In the genomic region with DNA sequence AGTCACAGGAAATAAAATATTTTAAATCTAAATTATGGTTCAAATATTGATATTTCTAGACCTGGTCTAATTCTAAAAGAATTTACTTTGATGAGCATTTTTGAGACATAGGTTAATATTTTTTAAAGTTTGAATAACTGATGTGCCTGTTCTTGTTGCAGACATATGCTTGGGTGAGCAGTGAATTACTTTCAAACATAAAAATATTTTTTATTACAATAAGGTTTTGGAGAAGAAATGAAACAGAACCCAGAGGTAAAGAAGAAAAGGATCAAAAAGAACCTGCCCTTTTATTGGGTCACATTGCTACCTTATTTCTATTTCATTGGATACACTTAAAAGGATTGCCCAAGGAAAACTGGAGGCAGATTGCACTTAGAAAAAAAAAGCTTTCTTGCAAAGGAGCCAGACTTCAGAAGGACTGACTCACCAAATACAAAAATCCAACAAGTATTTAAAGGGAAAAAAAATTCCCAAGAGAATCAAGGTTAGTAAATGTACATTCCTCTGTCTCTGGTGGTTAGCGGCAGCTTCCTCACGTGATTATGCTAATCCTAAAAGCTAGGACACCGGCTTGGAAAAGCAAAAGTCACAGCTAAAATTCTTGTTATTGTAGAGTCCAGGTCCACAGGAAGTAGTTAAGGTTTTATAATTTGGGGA, we compare ENCODE assay signal across 17 cellular contexts. TPM values are rescaled to one million over a fixed set of nuclear protein-coding genes. Genes with fewer than 3 reads are reported as not detected.
DNase-seq lines count a peak whose midpoint lies in the region; TF ChIP-seq lines count a peak whose summit lies in the region.
"Had no signal": no experiment of that assay in that cellular context is flagged by ENCODE, and none has a peak within 500 bp of the region (broad histone marks: within the 10 kb centered on the region; RNA-seq: fewer than 3 reads in every experiment).

No MANE protein-coding gene starts in this region.

- H3K4me1 ChIP-seq in GM23248 (ENCODE audit: insufficient read depth) = no peaks in the 10 kb centered on the region

- H3K36me3 ChIP-seq in GM23248 (ENCODE audit: low read depth) (no peaks in the 10 kb centered on the region), SK-N-MC (ENCODE audit: insufficient read depth, low read length) (no peaks in the 10 kb centered on the region)

- H3K4me2 ChIP-seq in GM23248 (ENCODE audit: unreplicated experiment) = peak overlapping the region; percentile 29
- H3K4me2 ChIP-seq: KMS-11 had no signal

- no peaks in the 10 kb centered on the region for H4K20me1 ChIP-seq in GM23248 (ENCODE audit: insufficient read depth)

- no peaks in the 10 kb centered on the region for H3K79me2 ChIP-seq in GM23248 (ENCODE audit: insufficient read depth)

- in situ Hi-C loops in GM23248 (cut with MboI) = no loop called here

- H2AFZ ChIP-seq in GM23248 = no peak overlapping the region

- WGBS in GM23248 (ENCODE audit: low coverage in 1 of 2, low lambda C conversion rate in 2 of 2, missing lambda C conversion rate in 2 of 2), 2 experiments = 35 to 36% methylated on average over 3 of the region's 3 CpGs

- H3K9ac ChIP-seq in GM23248 = no peak overlapping the region
- no peak overlapping the region for H3K9ac ChIP-seq in SK-N-MC (ENCODE audit: insufficient read length)
- H3K9ac ChIP-seq: KMS-11 had no signal

- H3K27ac ChIP-seq in GM23248 (no peak overlapping the region), SK-N-MC (peak overlapping the region; percentile 66), caudate nucleus (ENCODE audit: low read depth, low read length) (no peak overlapping the region)
- H3K27ac ChIP-seq: body of pancreas, KMS-11, VCaP had no signal

- H3K9me3 ChIP-seq in GM23248 (ENCODE audit: low read depth) (no peaks in the 10 kb centered on the region), SK-N-MC (ENCODE audit: low read depth, low read length) (no peaks in the 10 kb centered on the region)
- H3K9me3 ChIP-seq: body of pancreas had no signal

- H3K4me3 ChIP-seq in GM23248 = no peak overlapping the region
- peak overlapping the region; percentile 48 for H3K4me3 ChIP-seq in SK-N-MC
- no peak overlapping the region for H3K4me3 ChIP-seq in fibroblast of villous mesenchyme (ENCODE audit: low read depth, low read length)
- H3K4me3 ChIP-seq: body of pancreas had no signal

- H3F3A ChIP-seq in GM23248 (ENCODE audit: insufficient read depth) = peaks cover 4% of the 10 kb centered on the region; the same call in 1 of the 2 replicates

- TF ChIP-seq CTCF in fibroblast of villous mesenchyme (IDR thresholded peaks at IDR 0.05; ENCODE audit: insufficient read depth, low read depth, low read length) = no peak

- DNase-seq in A172 (ENCODE audit: low spot score) (peak; percentile 77), GM23248 (peak; percentile 89), SK-N-MC (ENCODE audit: low read depth, low spot score) (no peak), fibroblast of villous mesenchyme (ENCODE audit: low read depth) (peak; percentile 49), NCI-H1105 treated with DMSO at 0.1 percent for 48 hours (lab: John Stamatoyannopoulos, UW) (no peak), NCI-H2107 (lab: John Stamatoyannopoulos, UW) (no peak), caudate nucleus (lab: John Stamatoyannopoulos, UW) (no peak)
- DNase-seq in activated effector memory CD4-positive, alpha-beta T cell treated with Interleukin-2 at 50 U/mL for 16 hours = no peak
- DNase-seq: AML-193; body of pancreas; GF-D8; RPMI8226; stimulated activated naive CD4-positive, alpha-beta T cell had no signal

- no peaks in the 10 kb centered on the region for H3K9me2 ChIP-seq in GM23248 (ENCODE audit: insufficient read depth)

- H3K27me3 ChIP-seq in GM23248 (replicated peaks; ENCODE audit: insufficient read depth) = peaks cover 55% of the 10 kb centered on the region

RNA-seq across cellular contexts. Expression of a gene that starts 18.5 kb away (rescaled TPM):
- not detected in 2 replicates for total RNA-seq in A172 (2014; rRNA removed; shearing (Covaris generic))
- not detected in 2 replicates for total RNA-seq in GM23248 (2014; rRNA removed; shearing (Covaris generic))
- not detected in 2 replicates for polyA plus RNA-seq in GM23248 (2016; fragmentation: Nextera tagmentation; extraction: Ambion mirVana)
- total RNA-seq in fibroblast of villous mesenchyme = not detected in 2 replicates
- total RNA-seq: body of pancreas had no signal
- polyA plus RNA-seq: esophagus, keratinocyte had no signal

RNA-seq across cellular contexts. Expression of a gene that starts 28.7 kb away (rescaled TPM):
- total RNA-seq in A172 (2014; rRNA removed; shearing (Covaris generic)) = 24.7 and 27.2 TPM in 2 replicates
- 0.11 and 0.13 TPM in 2 replicates for total RNA-seq in GM23248 (2014; rRNA removed; shearing (Covaris generic))
- polyA plus RNA-seq in GM23248 (2016; fragmentation: Nextera tagmentation; extraction: Ambion mirVana) = 0.13 and 0.23 TPM in 2 replicates
- 0.86 and 1.3 TPM in 2 replicates for total RNA-seq in fibroblast of villous mesenchyme

RNA-seq across cellular contexts. Expression of a gene that starts 47.6 kb away (rescaled TPM):
- total RNA-seq in A172 (2014; rRNA removed; shearing (Covaris generic)) = 7.9 and 8.8 TPM in 2 replicates
- total RNA-seq in GM23248 (2014; rRNA removed; shearing (Covaris generic)) = 2.7 and 3.9 TPM in 2 replicates
- polyA plus RNA-seq in GM23248 (2016; fragmentation: Nextera tagmentation; extraction: Ambion mirVana) = 5.9 and 6.4 TPM in 2 replicates
- total RNA-seq in fibroblast of villous mesenchyme = 3.2 and 4.7 TPM in 2 replicates

Comparison
In these comparisons a context has a peak if more than half of its experiments do, and no peak if none do; other contexts are left out.
1. DNase-seq: peak in A172 (single experiment), GM23248 (single experiment) and fibroblast of villous mesenchyme (single experiment); none in SK-N-MC (single experiment), NCI-H1105 treated with DMSO at 0.1 percent for 48 hours (single experiment), activated effector memory CD4-positive, alpha-beta T cell treated with Interleukin-2 at 50 U/mL for 16 hours (single experiment), NCI-H2107 (single experiment) and caudate nucleus (0 of 61).
2. RNA of a gene that starts 28.7 kb away (total RNA-seq): 24.7 to 27.2 TPM in A172; 0.86 to 1.3 TPM in fibroblast of villous mesenchyme and 0.11 to 0.13 TPM in GM23248; every median in the first group is over 10 times any median in the second.